ENCODE assay signal across 18 cellular contexts in the genomic region with DNA sequence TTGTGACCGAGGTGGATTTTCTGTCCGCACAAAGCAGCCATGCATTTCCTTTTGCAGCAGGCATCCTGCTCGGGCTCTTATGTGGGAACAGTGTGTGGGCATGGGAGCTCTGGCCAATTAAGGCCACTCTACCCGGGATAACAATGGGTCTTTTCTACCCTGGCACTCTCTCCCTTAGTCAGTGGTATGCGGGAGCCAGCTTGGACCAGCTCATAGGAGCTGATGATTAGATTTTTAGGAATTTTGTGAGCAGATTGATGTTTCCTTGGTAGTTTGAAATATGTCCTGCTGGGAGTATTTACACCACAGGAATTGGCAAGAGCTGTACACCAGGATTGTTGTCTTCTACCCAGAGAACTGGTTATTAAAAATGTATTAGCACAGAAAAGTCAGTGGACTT.
A peak's percentile ranks its signal among the peaks of the same experiment; 100 is the strongest.
DNase-seq lines count a peak whose midpoint lies in the region; ATAC-seq and TF ChIP-seq lines count a peak whose summit lies in the region.
"Had no signal": no experiment of that assay in that cellular context is flagged by ENCODE, and none has a peak within 500 bp of the region (broad histone marks: within the 10 kb centered on the region; RNA-seq: fewer than 3 reads in every experiment).

No MANE protein-coding gene starts in this region.

- H3K27ac ChIP-seq in mammary epithelial cell (ENCODE audit: insufficient read depth, low read depth, low read length) (peak overlapping the region; percentile 72), breast epithelium (no peak overlapping the region), Panc1 (ENCODE audit: low read length) (peak overlapping the region; percentile 99)
- H3K27ac ChIP-seq: SJCRH30 had no signal

- 14% methylated on average over 5 of the region's 5 CpGs for WGBS in mammary epithelial cell (ENCODE audit: low coverage, missing lambda C conversion rate)

- DNase-seq in mammary epithelial cell (peak; percentile 92), breast epithelium (ENCODE audit: low spot score in 2 of 2) (no peak), Panc1 (ENCODE audit: low read depth, low spot score) (no peak), foreskin melanocyte (peak; percentile 96), cerebellar cortex (ENCODE audit: low spot score) (no peak), NCI-H2107 (lab: John Stamatoyannopoulos, UW) (no peak), NCI-H2171 treated with DMSO at 0.1 percent for 48 hours (lab: John Stamatoyannopoulos, UW) (no peak)
- no peak for DNase-seq in activated CD4-positive, CD25-positive, alpha-beta regulatory T cell (lab: John Stamatoyannopoulos, UW)
- DNase-seq: 8988T; CD4-positive, CD25-positive, alpha-beta regulatory T cell; DMS53; H7; Karpas-422; NCI-H1105 treated with DMSO at 0.1 percent for 48 hours; NCI-H1694; NCI-H345; NCI-H524 treated with DMSO at 0.1 percent for 48 hours; SJCRH30 had no signal

- intact Hi-C loops in mammary epithelial cell (cut with micrococcal nuclease): loop anchor here (10.0 kb wide), 2 partner anchors 235 to 975 kb away; no protein-coding TSS in a partner anchor
- intact Hi-C loops in breast epithelium (cut with DNase I; ENCODE audit: low total_unique reads): no loop called here
- intact Hi-C loops in Panc1 (cut with micrococcal nuclease; ENCODE audit: unreplicated experiment): loop anchor here (5.0 kb wide), 5 partner anchors 103 to 353 kb away; no protein-coding TSS in a partner anchor

- no peak overlapping the region for H3K4me2 ChIP-seq in mammary epithelial cell (ENCODE audit: insufficient read depth, low read depth, low read length)

- no peak overlapping the region for H3K4me3 ChIP-seq in mammary epithelial cell (replicated peaks in 1 of 3; ENCODE audit: insufficient read depth in 1 of 3, low read depth in 2 of 3, low read length in 3 of 3)
- no peak overlapping the region for H3K4me3 ChIP-seq in breast epithelium
- no peak overlapping the region for H3K4me3 ChIP-seq in Panc1 (ENCODE audit: low read depth in 2 of 2, low read length in 2 of 2)
- H3K4me3 ChIP-seq: SJCRH30 had no signal

- H3K4me1 ChIP-seq in mammary epithelial cell (ENCODE audit: insufficient read depth, low read length): peaks cover 54% of the 10 kb centered on the region
- H3K4me1 ChIP-seq in breast epithelium: no peaks in the 10 kb centered on the region
- peaks cover 17% of the 10 kb centered on the region for H3K4me1 ChIP-seq in Panc1 (ENCODE audit: control insufficient read depth, insufficient read depth, low read length)

- in situ Hi-C loops in mammary epithelial cell (cut with MboI; ENCODE audit: low sequenced_read_pairs in 2 of 2): loop anchor here (5.0 to 25.0 kb wide), 6 partner anchors 108 to 948 kb away; a partner anchor contains a TSS
- in situ Hi-C loops in Panc1 (cut with HindIII; ENCODE audit: low pct_unique_long_range_greater_than_20kb, low sequenced_read_pairs): no loop called here

- TF ChIP-seq CTCF in mammary epithelial cell (conservative IDR thresholded peaks at IDR 0.05 in 1 of 2, IDR thresholded peaks at IDR 0.05 in 1 of 2; ENCODE audit: extremely low read depth in 1 of 2, insufficient read depth in 1 of 2, low read depth in 1 of 2, low read length in 2 of 2): no peak
- TF ChIP-seq CTCF in breast epithelium (IDR thresholded peaks at IDR 0.05): no peak
- TF ChIP-seq CTCF in Panc1 (IDR thresholded peaks at IDR 0.05): no peak

- no peak for TF ChIP-seq POLR2A in breast epithelium (IDR thresholded peaks at IDR 0.05)

- ATAC-seq in Panc1: no peak

- dilution Hi-C loops in mammary epithelial cell (cut with HindIII; ENCODE audit: low sequenced_read_pairs): loop anchor here (5.0 kb wide), 1 partner anchor 108 kb away; no protein-coding TSS in a partner anchor

- H3K36me3 ChIP-seq in mammary epithelial cell (ENCODE audit: insufficient read depth, low read length): no peaks in the 10 kb centered on the region
- H3K36me3 ChIP-seq in breast epithelium: no peaks in the 10 kb centered on the region
- H3K36me3 ChIP-seq in Panc1 (ENCODE audit: control insufficient read depth, insufficient read depth, low read length): no peaks in the 10 kb centered on the region
- H3K36me3 ChIP-seq: SJCRH30 had no signal

- POLR2A ChIA-PET in Panc1 (lab: Charles Lee): no interaction called here

- H3K27me3 ChIP-seq in mammary epithelial cell (ENCODE audit: insufficient read depth, low read length) (no peaks in the 10 kb centered on the region), breast epithelium (no peaks in the 10 kb centered on the region), Panc1 (ENCODE audit: control insufficient read depth, insufficient read depth, low read length) (no peaks in the 10 kb centered on the region)
- H3K27me3 ChIP-seq: SJCRH30 had no signal

- no peak overlapping the region for H3K9ac ChIP-seq in mammary epithelial cell (ENCODE audit: insufficient read depth, low read length)

- H3K9me3 ChIP-seq in mammary epithelial cell (replicated peaks; ENCODE audit: insufficient read depth, low read length) (peaks cover 29% of the 10 kb centered on the region), breast epithelium (peaks cover 5 to 8% of the 10 kb centered on the region in 2 donors), Panc1 (ENCODE audit: control insufficient read depth, insufficient read depth, low read depth, low read length) (peaks cover 47% of the 10 kb centered on the region; the same call in 1 of the 2 replicates)
- H3K9me3 ChIP-seq: SJCRH30 had no signal

- no peaks in the 10 kb centered on the region for H4K20me1 ChIP-seq in mammary epithelial cell (ENCODE audit: insufficient read depth, low read length)

- BruUV-seq in mammary epithelial cell (replicated peaks; lab: Mats Ljungman, UMichigan) (no TSS peak), Panc1 (replicated peaks; lab: Mats Ljungman, UMichigan) (no TSS peak)

- CTCF ChIA-PET in mammary epithelial cell (lab: Charles Lee; ENCODE audit: low non-redundant PET): no interaction called here
- CTCF ChIA-PET in Panc1 (lab: Charles Lee): no interaction called here

- no peaks in the 10 kb centered on the region for H3K79me2 ChIP-seq in mammary epithelial cell (ENCODE audit: insufficient read depth, low read length)

- peak overlapping the region; percentile 9 for H2AFZ ChIP-seq in mammary epithelial cell (ENCODE audit: low read depth, low read length)

Comparison
In these comparisons a context has a peak if more than half of its experiments do, and no peak if none do; other contexts are left out.
1. DNase-seq: peak in mammary epithelial cell (single experiment) and foreskin melanocyte (single experiment); none in breast epithelium (0 of 2), Panc1 (single experiment), cerebellar cortex (single experiment), NCI-H2107 (single experiment), NCI-H2171 treated with DMSO at 0.1 percent for 48 hours (single experiment) and activated CD4-positive, CD25-positive, alpha-beta regulatory T cell (0 of 4).
2. H3K27ac ChIP-seq: peak in mammary epithelial cell (single experiment) and Panc1 (single experiment); none in breast epithelium (0 of 2).